ENCODE assay signal across 17 cellular contexts in the genomic region with DNA sequence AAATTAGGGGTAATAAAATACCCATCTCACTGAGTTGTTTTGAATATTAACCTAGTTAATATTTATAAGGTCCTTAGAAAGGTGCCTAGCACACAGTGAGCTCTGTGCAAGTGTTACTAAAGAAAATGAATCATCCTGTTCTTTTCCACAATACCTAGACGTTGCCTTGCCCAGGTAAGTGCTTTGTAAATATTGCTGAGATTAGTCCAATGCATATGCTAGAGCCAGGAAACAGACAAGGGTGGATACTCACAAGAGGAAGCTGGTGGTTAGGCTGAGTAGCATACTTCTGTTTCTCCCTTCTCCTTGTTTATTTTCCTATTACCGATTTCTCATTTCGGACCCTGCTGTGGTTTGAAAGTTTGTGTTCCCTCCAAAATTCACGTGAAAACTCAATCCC. TPM values are rescaled to one million over a fixed set of nuclear protein-coding genes. Genes with fewer than 3 reads are reported as not detected.
DNase-seq lines count a peak whose midpoint lies in the region; TF ChIP-seq lines count a peak whose summit lies in the region.
"Had no signal": no experiment of that assay in that cellular context is flagged by ENCODE, and none has a peak within 500 bp of the region (broad histone marks: within the 10 kb centered on the region; RNA-seq: fewer than 3 reads in every experiment).

No MANE protein-coding gene starts in this region.

- H3K36me3 ChIP-seq in muscle layer of duodenum (ENCODE audit: control insufficient read depth in 1 of 2, insufficient read depth in 2 of 2, low read length in 2 of 2), result no peaks in the 10 kb centered on the region
- H3K36me3 ChIP-seq: cardiac muscle cell had no signal

- H3K9me3 Mint-ChIP-seq in MCF 10A (ENCODE audit: unreplicated experiment), result no peaks in the 10 kb centered on the region
- H3K9me3 Mint-ChIP-seq in activated naive CD4-positive, alpha-beta T cell treated with anti-CD3 and anti-CD28 coated beads for 36 hours, result no peaks in the 10 kb centered on the region
- H3K9me3 Mint-ChIP-seq: activated CD4-positive, alpha-beta memory T cell treated with anti-CD3 and anti-CD28 coated beads for 36 hours; CD4-positive, alpha-beta memory T cell; stimulated activated naive CD8-positive, alpha-beta T cell treated with anti-CD3 and anti-CD28 coated beads, Interleukin-15, Interleukin-2, amounts not matched to agents 100 ng/mL and 50 ng/mL, for 24 hours had no signal

- H3K4me3 ChIP-seq in muscle layer of duodenum (ENCODE audit: low read depth in 1 of 2, low read length in 2 of 2), result no peak overlapping the region
- H3K4me3 ChIP-seq: cardiac muscle cell had no signal

- in situ Hi-C loops in GM13977 (cut with MboI; ENCODE audit: low pct_unique_long_range_greater_than_20kb, low sequenced_read_pairs, unreplicated experiment), result loop anchor here (25.0 kb wide), 1 partner anchor 205 kb away; no protein-coding TSS in a partner anchor

- peak; percentile 68 for DNase-seq in GF-D8 (lab: John Stamatoyannopoulos, UW)
- peak; percentile 66 for DNase-seq in NCI-H345 (lab: John Stamatoyannopoulos, UW)
- DNase-seq in MCF 10A (ENCODE audit: unreplicated experiment), result peak; percentile 21
- no peak for DNase-seq in GM13977 (ENCODE audit: low spot score)
- DNase-seq in T-helper 9 cell, result no peak
- DNase-seq in activated naive CD4-positive, alpha-beta T cell treated with anti-CD3 and anti-CD28 coated beads for 36 hours, result no peak
- no peak for DNase-seq in OCI-M2 (lab: John Stamatoyannopoulos, UW; ENCODE audit: unreplicated experiment)
- DNase-seq: activated CD4-positive, alpha-beta memory T cell treated with anti-CD3 and anti-CD28 coated beads for 36 hours; activated naive CD4-positive, alpha-beta T cell; CD4-positive, alpha-beta memory T cell; stimulated activated CD4-positive, alpha-beta T cell treated with anti-CD3 and anti-CD28 coated beads, Interleukin-4, amount 100 ng/mL, for 4 hours; T-helper 2 cell had no signal

- no peak overlapping the region for H3K4me3 Mint-ChIP-seq in MCF 10A (ENCODE audit: unreplicated experiment)
- no peak overlapping the region for H3K4me3 Mint-ChIP-seq in activated naive CD4-positive, alpha-beta T cell treated with anti-CD3 and anti-CD28 coated beads for 36 hours
- H3K4me3 Mint-ChIP-seq: activated CD4-positive, alpha-beta memory T cell treated with anti-CD3 and anti-CD28 coated beads for 36 hours; CD4-positive, alpha-beta memory T cell; stimulated activated naive CD8-positive, alpha-beta T cell treated with anti-CD3 and anti-CD28 coated beads, Interleukin-15, Interleukin-2, amounts not matched to agents 100 ng/mL and 50 ng/mL, for 24 hours had no signal

- no peaks in the 10 kb centered on the region for H3K4me1 Mint-ChIP-seq in MCF 10A (ENCODE audit: insufficient read depth, unreplicated experiment)
- peaks cover 7% of the 10 kb centered on the region for H3K4me1 Mint-ChIP-seq in activated naive CD4-positive, alpha-beta T cell treated with anti-CD3 and anti-CD28 coated beads for 36 hours (ENCODE audit: low read depth)

- intact Hi-C loops in MCF 10A (cut with micrococcal nuclease), result no loop called here
- intact Hi-C loops in activated naive CD4-positive, alpha-beta T cell treated with anti-CD3 and anti-CD28 coated beads for 36 hours (cut with micrococcal nuclease), result no loop called here

- TF ChIP-seq CTCF in MCF 10A (IDR thresholded peaks at IDR 0.05; ENCODE audit: unreplicated experiment), result no peak
- no peak for TF ChIP-seq CTCF in GM13977 (IDR thresholded peaks at IDR 0.05; ENCODE audit: extremely low read depth, insufficient read depth, missing control alignments)

- CTCF ChIA-PET in MCF 10A (lab: Yijun Ruan, JAX), result interaction anchor here (0.5 to 2.4 kb wide), 9 partner anchors 10 to 433 kb away, joined by 3 to 7 read pairs (median 3); partner anchors contain the start of gene BARX2
- CTCF ChIA-PET in activated naive CD4-positive, alpha-beta T cell treated with anti-CD3 and anti-CD28 coated beads for 36 hours (lab: Charles Lee), result interaction anchor here (0.9 to 4.0 kb wide), 4 partner anchors 10 to 15 kb away, joined by 3 to 15 read pairs (median 5); no protein-coding TSS in a partner anchor

- peak overlapping the region; percentile 55 for H3K27ac ChIP-seq in muscle layer of duodenum (ENCODE audit: low read length)
- H3K27ac ChIP-seq: cardiac muscle cell had no signal

- peaks cover 0 to 12% of the 10 kb centered on the region in 2 donors for H3K4me1 ChIP-seq in muscle layer of duodenum (ENCODE audit: control insufficient read depth in 1 of 2, insufficient read depth in 2 of 2, low read length in 2 of 2)

- POLR2A ChIA-PET in MCF 10A (lab: Yijun Ruan, JAX), result interaction anchor here (0.6 to 1.8 kb wide), 2 partner anchors 10 to 149 kb away, joined by 3 to 6 read pairs; no protein-coding TSS in a partner anchor

- no peaks in the 10 kb centered on the region for H3K27me3 ChIP-seq in muscle layer of duodenum (ENCODE audit: low read depth, low read length)

- H3K9me3 ChIP-seq in muscle layer of duodenum (ENCODE audit: control insufficient read depth in 1 of 2, low read length in 2 of 2), result no peaks in the 10 kb centered on the region

- no peaks in the 10 kb centered on the region for H3K36me3 Mint-ChIP-seq in MCF 10A (ENCODE audit: insufficient read depth, unreplicated experiment)
- H3K36me3 Mint-ChIP-seq in activated naive CD4-positive, alpha-beta T cell treated with anti-CD3 and anti-CD28 coated beads for 36 hours (ENCODE audit: low read depth), result no peaks in the 10 kb centered on the region
- H3K36me3 Mint-ChIP-seq: activated CD4-positive, alpha-beta memory T cell treated with anti-CD3 and anti-CD28 coated beads for 36 hours; CD4-positive, alpha-beta memory T cell had no signal

- no peak overlapping the region for H3K27ac Mint-ChIP-seq in MCF 10A (ENCODE audit: low read depth, unreplicated experiment)
- H3K27ac Mint-ChIP-seq in activated naive CD4-positive, alpha-beta T cell treated with anti-CD3 and anti-CD28 coated beads for 36 hours, result no peak overlapping the region
- H3K27ac Mint-ChIP-seq: activated CD4-positive, alpha-beta memory T cell treated with anti-CD3 and anti-CD28 coated beads for 36 hours; stimulated activated naive CD8-positive, alpha-beta T cell treated with anti-CD3 and anti-CD28 coated beads, Interleukin-15, Interleukin-2, amounts not matched to agents 100 ng/mL and 50 ng/mL, for 24 hours had no signal

- no TSS peak for BruUV-seq in MCF 10A (replicated peaks; lab: Mats Ljungman, UMichigan)

- H3K27me3 Mint-ChIP-seq in MCF 10A (ENCODE audit: insufficient read depth, unreplicated experiment), result no peaks in the 10 kb centered on the region
- H3K27me3 Mint-ChIP-seq in activated naive CD4-positive, alpha-beta T cell treated with anti-CD3 and anti-CD28 coated beads for 36 hours (ENCODE audit: low read depth), result no peaks in the 10 kb centered on the region
- H3K27me3 Mint-ChIP-seq: activated CD4-positive, alpha-beta memory T cell treated with anti-CD3 and anti-CD28 coated beads for 36 hours; stimulated activated naive CD8-positive, alpha-beta T cell treated with anti-CD3 and anti-CD28 coated beads, Interleukin-15, Interleukin-2, amounts not matched to agents 100 ng/mL and 50 ng/mL, for 24 hours had no signal

RNA-seq across cellular contexts. Expression of gene BARX2, which starts 58.1 kb away (rescaled TPM):
- total RNA-seq in MCF 10A (2022), result not detected in 2 replicates
- total RNA-seq in activated naive CD4-positive, alpha-beta T cell treated with anti-CD3 and anti-CD28 coated beads for 36 hours, result 1 to 10 TPM; 3.2 to 3.8 TPM
- total RNA-seq: CD4-positive, alpha-beta memory T cell; mononuclear cell; pulmonary artery endothelial cell had no signal

Comparison
In these comparisons a context has a peak if more than half of its experiments do, and no peak if none do; other contexts are left out.
1. DNase-seq: peak in GF-D8 (single experiment), NCI-H345 (single experiment) and MCF 10A (single experiment); none in GM13977 (single experiment), T-helper 9 cell (single experiment), activated naive CD4-positive, alpha-beta T cell treated with anti-CD3 and anti-CD28 coated beads for 36 hours (single experiment) and OCI-M2 (single experiment).